17 cellular contexts compared by ENCODE assay signal in the genomic region with DNA sequence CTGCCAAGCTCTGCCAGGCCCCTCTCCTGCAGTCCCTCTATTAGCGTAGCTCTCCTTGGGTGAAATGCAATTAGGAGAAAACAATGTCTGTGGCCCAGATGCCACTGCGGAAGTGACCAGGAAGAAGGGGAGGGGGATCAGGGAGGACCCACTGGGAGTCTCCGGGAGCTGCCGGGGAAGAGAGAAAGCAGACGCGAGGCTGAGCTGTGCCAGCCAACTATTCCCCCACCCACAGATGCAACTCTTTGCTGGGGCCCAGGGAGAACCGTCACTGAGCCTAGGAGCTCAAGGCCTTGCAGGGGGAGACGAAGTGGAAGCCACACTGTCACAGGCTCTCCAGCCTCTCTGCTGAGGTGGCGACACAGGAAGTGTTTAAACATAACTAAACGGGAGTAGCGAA.
DNase-seq lines count a peak whose midpoint lies in the region; ATAC-seq and TF ChIP-seq lines count a peak whose summit lies in the region.
"Had no signal": no experiment of that assay in that cellular context is flagged by ENCODE, and none has a peak within 500 bp of the region (broad histone marks: within the 10 kb centered on the region; RNA-seq: fewer than 3 reads in every experiment).

No MANE protein-coding gene starts in this region.

- intact Hi-C loops in left cardiac atrium (cut with DNase I) (no loop called here), testis (cut with DNase I; ENCODE audit: low total_unique reads) (no loop called here)

- DNase-seq in cardiac muscle cell (ENCODE audit: low read depth in 1 of 2, low spot score in 1 of 2) (peak in 1 of 2 donors; percentile 24), left cardiac atrium (no peak), NCI-H774 (lab: John Stamatoyannopoulos, UW) (peak; percentile 11), hepatocyte (ENCODE audit: low spot score) (no peak), AG08395 (ENCODE audit: low spot score) (no peak), testis (no peak), Karpas-422 (no peak)
- DNase-seq in activated CD4-positive, CD25-positive, alpha-beta regulatory T cell treated with anti-CD3 and anti-CD28 coated beads, Interleukin-2, amount 50 U/mL, for 72 hours, result no peak
- DNase-seq: activated CD4-positive, CD25-positive, alpha-beta regulatory T cell; activated CD8-positive, alpha-beta memory T cell treated with anti-CD3 and anti-CD28 coated beads, Interleukin-2, amount 50 U/mL, for 48 hours; AML-193; effector CD8-positive, alpha-beta T cell; GM23248; NCI-H1105; upper lobe of left lung had no signal

- H3K27ac ChIP-seq in cardiac muscle cell (peak overlapping the region; percentile 51), hepatocyte (no peak overlapping the region), testis (no peak overlapping the region), Karpas-422 (ENCODE audit: low read length) (no peak overlapping the region)
- H3K27ac ChIP-seq: GM23248, upper lobe of left lung had no signal

- no peak for TF ChIP-seq POLR2A in testis (IDR thresholded peaks at IDR 0.05)

- H3K4me1 ChIP-seq in cardiac muscle cell (ENCODE audit: low read depth) (peaks cover 18% of the 10 kb centered on the region), hepatocyte (ENCODE audit: insufficient read depth) (peaks cover 14% of the 10 kb centered on the region), testis (no peaks in the 10 kb centered on the region), Karpas-422 (ENCODE audit: low read length) (no peaks in the 10 kb centered on the region)

- no peak overlapping the region for H3K9ac ChIP-seq in Karpas-422 (ENCODE audit: low read length)
- H3K9ac ChIP-seq: GM23248 had no signal

- H3K27me3 ChIP-seq in cardiac muscle cell, result no peaks in the 10 kb centered on the region
- no peaks in the 10 kb centered on the region for H3K27me3 ChIP-seq in hepatocyte
- no peaks in the 10 kb centered on the region for H3K27me3 ChIP-seq in testis
- H3K27me3 ChIP-seq in Karpas-422 (ENCODE audit: low read length), result no peaks in the 10 kb centered on the region
- H3K27me3 ChIP-seq: upper lobe of left lung had no signal

- no peak for ATAC-seq in left cardiac atrium
- ATAC-seq: natural killer cell treated with Interleukin-12 subunit alpha and Interleukin-12 subunit beta and Interleukin-15 and Interleukin-18, amount 100 ng/mL, for 72 hours; sciatic nerve had no signal

- H2AFZ ChIP-seq in hepatocyte (peak overlapping the region; percentile 56), Karpas-422 (ENCODE audit: low read length) (no peak overlapping the region)
- H2AFZ ChIP-seq: GM23248 had no signal

- WGBS in hepatocyte (ENCODE audit: low lambda C conversion rate, missing lambda C conversion rate), result 39% methylated on average over 11 of the region's 11 CpGs
- 77 to 80% methylated on average over 6 to 11 of the region's 11 CpGs for WGBS in testis, 2 donors

- no peaks in the 10 kb centered on the region for H3K79me2 ChIP-seq in hepatocyte
- no peaks in the 10 kb centered on the region for H3K79me2 ChIP-seq in Karpas-422 (ENCODE audit: low read length)

- H3K9me2 ChIP-seq in hepatocyte (replicated peaks; ENCODE audit: insufficient read depth), result no peaks in the 10 kb centered on the region
- H3K9me2 ChIP-seq in Karpas-422 (replicated peaks; ENCODE audit: insufficient read depth, low read length), result no peaks in the 10 kb centered on the region

- H3K9me3 ChIP-seq in cardiac muscle cell (ENCODE audit: low read depth), result no peaks in the 10 kb centered on the region
- no peaks in the 10 kb centered on the region for H3K9me3 ChIP-seq in hepatocyte (ENCODE audit: low read depth)
- H3K9me3 ChIP-seq in testis, result no peaks in the 10 kb centered on the region
- H3K9me3 ChIP-seq in Karpas-422 (ENCODE audit: low read length), result no peaks in the 10 kb centered on the region

- H3K4me2 ChIP-seq in hepatocyte (no peak overlapping the region), Karpas-422 (ENCODE audit: low read depth, low read length, poor library complexity, severe bottlenecking) (no peak overlapping the region)

- TF ChIP-seq CTCF in cardiac muscle cell (IDR thresholded peaks at IDR 0.05; ENCODE audit: low read depth, low read length) (no peak), hepatocyte (IDR thresholded peaks at IDR 0.05; ENCODE audit: poor library complexity) (no peak), testis (IDR thresholded peaks at IDR 0.05) (no peak)

- H3K36me3 ChIP-seq in cardiac muscle cell, result no peaks in the 10 kb centered on the region
- no peaks in the 10 kb centered on the region for H3K36me3 ChIP-seq in hepatocyte (replicated peaks; ENCODE audit: insufficient read depth, low read depth)
- no peaks in the 10 kb centered on the region for H3K36me3 ChIP-seq in testis (ENCODE audit: low read depth, missing control alignments)
- H3K36me3 ChIP-seq in Karpas-422 (ENCODE audit: insufficient read depth, low read length), result no peaks in the 10 kb centered on the region
- H3K36me3 ChIP-seq: upper lobe of left lung had no signal

- H4K20me1 ChIP-seq in hepatocyte (ENCODE audit: insufficient read depth, poor library complexity, severe bottlenecking) (no peaks in the 10 kb centered on the region), Karpas-422 (ENCODE audit: insufficient read depth, low read depth, low read length) (no peaks in the 10 kb centered on the region)

- H3K4me3 ChIP-seq in cardiac muscle cell (no peak overlapping the region), hepatocyte (no peak overlapping the region), testis (no peak overlapping the region), Karpas-422 (ENCODE audit: low read length) (no peak overlapping the region)
- H3K4me3 ChIP-seq: GM23248, upper lobe of left lung had no signal
